ENCODE assay signal across 1 cellular context in the genomic region with DNA sequence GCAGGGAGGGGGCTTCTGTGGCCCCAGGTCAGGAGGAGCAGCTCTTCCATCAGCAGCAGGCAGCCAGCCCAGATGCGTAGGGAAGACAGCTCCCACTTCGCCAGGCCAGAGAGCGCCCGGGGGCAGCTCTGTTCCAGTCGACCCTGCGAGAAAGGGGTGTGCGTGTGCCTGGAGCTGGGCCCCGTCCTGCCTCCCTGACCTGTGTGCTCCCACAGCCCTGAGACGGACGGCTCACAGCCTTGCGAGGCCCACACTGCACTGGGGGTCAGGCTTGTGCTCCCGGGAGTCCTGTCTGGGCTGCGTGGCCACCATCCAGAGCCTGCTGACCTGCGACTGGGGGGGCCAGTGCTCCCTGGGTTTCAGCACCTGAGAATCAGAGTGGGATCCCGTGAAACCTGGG.
TF ChIP-seq lines count a peak whose summit lies in the region.

No MANE protein-coding gene starts in this region.

TF ChIP-seq in SK-N-SH, 30 proteins besides CTCF, POLR2A, EP300 and RAD21:
- TF ChIP-seq SIN3A (IDR thresholded peaks at IDR 0.05; ENCODE audit: borderline replicate concordance, low read depth, low read length) = no peak
- TF ChIP-seq, protein P1, sequence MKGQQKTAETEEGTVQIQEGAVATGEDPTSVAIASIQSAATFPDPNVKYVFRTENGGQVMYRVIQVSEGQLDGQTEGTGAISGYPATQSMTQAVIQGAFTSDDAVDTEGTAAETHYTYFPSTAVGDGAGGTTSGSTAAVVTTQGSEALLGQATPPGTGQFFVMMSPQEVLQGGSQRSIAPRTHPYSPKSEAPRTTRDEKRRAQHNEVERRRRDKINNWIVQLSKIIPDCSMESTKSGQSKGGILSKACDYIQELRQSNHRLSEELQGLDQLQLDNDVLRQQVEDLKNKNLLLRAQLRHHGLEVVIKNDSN (IDR thresholded peaks at IDR 0.05; ENCODE audit: borderline replicate concordance, low read depth) = no peak
- TF ChIP-seq ELF1 (IDR thresholded peaks at IDR 0.05) = no peak
- no peak for TF ChIP-seq TCF12 (IDR thresholded peaks at IDR 0.05)
- TF ChIP-seq FOSL2 (IDR thresholded peaks at IDR 0.05; ENCODE audit: borderline replicate concordance, low read depth) = no peak
- TF ChIP-seq NRF1 (IDR thresholded peaks at IDR 0.05; ENCODE audit: low read depth, low read length) = no peak
- TF ChIP-seq, protein P2, sequence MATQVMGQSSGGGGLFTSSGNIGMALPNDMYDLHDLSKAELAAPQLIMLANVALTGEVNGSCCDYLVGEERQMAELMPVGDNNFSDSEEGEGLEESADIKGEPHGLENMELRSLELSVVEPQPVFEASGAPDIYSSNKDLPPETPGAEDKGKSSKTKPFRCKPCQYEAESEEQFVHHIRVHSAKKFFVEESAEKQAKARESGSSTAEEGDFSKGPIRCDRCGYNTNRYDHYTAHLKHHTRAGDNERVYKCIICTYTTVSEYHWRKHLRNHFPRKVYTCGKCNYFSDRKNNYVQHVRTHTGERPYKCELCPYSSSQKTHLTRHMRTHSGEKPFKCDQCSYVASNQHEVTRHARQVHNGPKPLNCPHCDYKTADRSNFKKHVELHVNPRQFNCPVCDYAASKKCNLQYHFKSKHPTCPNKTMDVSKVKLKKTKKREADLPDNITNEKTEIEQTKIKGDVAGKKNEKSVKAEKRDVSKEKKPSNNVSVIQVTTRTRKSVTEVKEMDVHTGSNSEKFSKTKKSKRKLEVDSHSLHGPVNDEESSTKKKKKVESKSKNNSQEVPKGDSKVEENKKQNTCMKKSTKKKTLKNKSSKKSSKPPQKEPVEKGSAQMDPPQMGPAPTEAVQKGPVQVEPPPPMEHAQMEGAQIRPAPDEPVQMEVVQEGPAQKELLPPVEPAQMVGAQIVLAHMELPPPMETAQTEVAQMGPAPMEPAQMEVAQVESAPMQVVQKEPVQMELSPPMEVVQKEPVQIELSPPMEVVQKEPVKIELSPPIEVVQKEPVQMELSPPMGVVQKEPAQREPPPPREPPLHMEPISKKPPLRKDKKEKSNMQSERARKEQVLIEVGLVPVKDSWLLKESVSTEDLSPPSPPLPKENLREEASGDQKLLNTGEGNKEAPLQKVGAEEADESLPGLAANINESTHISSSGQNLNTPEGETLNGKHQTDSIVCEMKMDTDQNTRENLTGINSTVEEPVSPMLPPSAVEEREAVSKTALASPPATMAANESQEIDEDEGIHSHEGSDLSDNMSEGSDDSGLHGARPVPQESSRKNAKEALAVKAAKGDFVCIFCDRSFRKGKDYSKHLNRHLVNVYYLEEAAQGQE (IDR thresholded peaks at IDR 0.05; ENCODE audit: low read depth, low read length) = no peak
- TF ChIP-seq, protein P3, sequence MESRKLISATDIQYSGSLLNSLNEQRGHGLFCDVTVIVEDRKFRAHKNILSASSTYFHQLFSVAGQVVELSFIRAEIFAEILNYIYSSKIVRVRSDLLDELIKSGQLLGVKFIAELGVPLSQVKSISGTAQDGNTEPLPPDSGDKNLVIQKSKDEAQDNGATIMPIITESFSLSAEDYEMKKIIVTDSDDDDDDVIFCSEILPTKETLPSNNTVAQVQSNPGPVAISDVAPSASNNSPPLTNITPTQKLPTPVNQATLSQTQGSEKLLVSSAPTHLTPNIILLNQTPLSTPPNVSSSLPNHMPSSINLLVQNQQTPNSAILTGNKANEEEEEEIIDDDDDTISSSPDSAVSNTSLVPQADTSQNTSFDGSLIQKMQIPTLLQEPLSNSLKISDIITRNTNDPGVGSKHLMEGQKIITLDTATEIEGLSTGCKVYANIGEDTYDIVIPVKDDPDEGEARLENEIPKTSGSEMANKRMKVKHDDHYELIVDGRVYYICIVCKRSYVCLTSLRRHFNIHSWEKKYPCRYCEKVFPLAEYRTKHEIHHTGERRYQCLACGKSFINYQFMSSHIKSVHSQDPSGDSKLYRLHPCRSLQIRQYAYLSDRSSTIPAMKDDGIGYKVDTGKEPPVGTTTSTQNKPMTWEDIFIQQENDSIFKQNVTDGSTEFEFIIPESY (IDR thresholded peaks at IDR 0.05; ENCODE audit: borderline replicate concordance, low read depth) = no peak
- no peak for TF ChIP-seq GABPA (IDR thresholded peaks at IDR 0.05; ENCODE audit: low read depth)
- no peak for TF ChIP-seq EZH2phosphoT487 (IDR thresholded peaks at IDR 0.05; ENCODE audit: borderline replicate concordance, low read depth)
- no peak for TF ChIP-seq GATA2 (CRISPR knock-in tag; IDR thresholded peaks at IDR 0.05)
